Comparison of ENCODE assay signal across 24 cellular contexts in genomic region chr6:50361641-50362331, GRCh38.
"Had no signal": no experiment of that assay in that cellular context is flagged by ENCODE, and none has a peak within 500 bp of the region (broad histone marks: within the 10 kb centered on the region; RNA-seq: fewer than 3 reads in every experiment).

No MANE protein-coding gene starts in this region.

- H3K27me3 Mint-ChIP-seq: activated CD4-positive, alpha-beta memory T cell treated with anti-CD3 and anti-CD28 coated beads, Interleukin-2, amount 10 ng/mL, durations not matched to agents 7 days and 5 days; activated CD8-positive, alpha-beta memory T cell treated with anti-CD3 and anti-CD28 coated beads, Interleukin-2, amount 10 ng/mL, durations not matched to agents 7 days and 5 days; activated naive CD8-positive, alpha-beta T cell treated with anti-CD3 and anti-CD28 coated beads, Interleukin-2, amount 10 ng/mL, durations not matched to agents 7 days and 5 days; activated T-helper 17 cell treated with anti-CD3 and anti-CD28 coated beads, Interleukin-2, amount 50 U/mL, for 72 hours; natural killer cell treated with Interleukin-12 subunit alpha and Interleukin-12 subunit beta and Interleukin-15 and Interleukin-18, amount 100 ng/mL, for 72 hours had no signal

- H3K27ac Mint-ChIP-seq: activated CD4-positive, alpha-beta memory T cell treated with anti-CD3 and anti-CD28 coated beads, Interleukin-2, amount 10 ng/mL, durations not matched to agents 7 days and 5 days; activated CD8-positive, alpha-beta memory T cell treated with anti-CD3 and anti-CD28 coated beads, Interleukin-2, amount 10 ng/mL, durations not matched to agents 7 days and 5 days; activated naive CD8-positive, alpha-beta T cell treated with anti-CD3 and anti-CD28 coated beads, Interleukin-2, amount 10 ng/mL, durations not matched to agents 7 days and 5 days; activated T-helper 17 cell treated with anti-CD3 and anti-CD28 coated beads, Interleukin-2, amount 50 U/mL, for 72 hours; mesothelial cell of epicardium; natural killer cell treated with Interleukin-12 subunit alpha and Interleukin-12 subunit beta and Interleukin-15 and Interleukin-18, amount 100 ng/mL, for 72 hours; stimulated activated effector memory CD8-positive, alpha-beta T cell treated with anti-CD3 and anti-CD28 coated beads, Interleukin-12 subunit alpha, Interleukin-12 subunit beta, amount 100 ng/mL, for 72 hours; T-helper 2 cell treated with Interferon-gamma antibody and Interleukin-4, amounts not matched to agents 5 μg/mL and 100 μg/mL, for 36 hours had no signal

- H3K9me3 Mint-ChIP-seq: mesothelial cell of epicardium had no signal

- H3K36me3 ChIP-seq: lower lobe of right lung, sigmoid colon, stomach, thoracic aorta, upper lobe of left lung had no signal

- H3K27me3 ChIP-seq: body of pancreas, dorsolateral prefrontal cortex, sigmoid colon, stomach, upper lobe of left lung had no signal

- H3K9me3 ChIP-seq: body of pancreas, lower lobe of right lung, thoracic aorta, upper lobe of left lung had no signal

- ATAC-seq: activated CD8-positive, alpha-beta memory T cell treated with anti-CD3 and anti-CD28 coated beads, Interleukin-2, amount 10 ng/mL, durations not matched to agents 7 days and 5 days; activated T-helper 17 cell treated with anti-CD3 and anti-CD28 coated beads, Interleukin-2, amount 50 U/mL, for 72 hours; body of pancreas; left colon; lower lobe of right lung; natural killer cell treated with Interleukin-12 subunit alpha and Interleukin-12 subunit beta and Interleukin-15 and Interleukin-18, amount 100 ng/mL, for 72 hours; stimulated activated effector memory CD8-positive, alpha-beta T cell treated with anti-CD3 and anti-CD28 coated beads, Interleukin-12 subunit alpha, Interleukin-12 subunit beta, amount 100 ng/mL, for 72 hours had no signal

- H3K4me3 ChIP-seq: body of pancreas, dorsolateral prefrontal cortex, lower lobe of right lung, sigmoid colon, stomach, thoracic aorta, upper lobe of left lung had no signal

- H3K4me1 Mint-ChIP-seq: activated CD4-positive, alpha-beta memory T cell treated with anti-CD3 and anti-CD28 coated beads, Interleukin-2, amount 10 ng/mL, durations not matched to agents 7 days and 5 days; activated CD8-positive, alpha-beta memory T cell treated with anti-CD3 and anti-CD28 coated beads, Interleukin-2, amount 10 ng/mL, durations not matched to agents 7 days and 5 days; activated naive CD8-positive, alpha-beta T cell treated with anti-CD3 and anti-CD28 coated beads, Interleukin-2, amount 10 ng/mL, durations not matched to agents 7 days and 5 days; activated T-helper 17 cell treated with anti-CD3 and anti-CD28 coated beads, Interleukin-2, amount 50 U/mL, for 72 hours; mesothelial cell of epicardium; stimulated activated effector memory CD8-positive, alpha-beta T cell treated with anti-CD3 and anti-CD28 coated beads, Interleukin-12 subunit alpha, Interleukin-12 subunit beta, amount 100 ng/mL, for 72 hours had no signal

- H3K36me3 Mint-ChIP-seq: activated CD8-positive, alpha-beta memory T cell treated with anti-CD3 and anti-CD28 coated beads, Interleukin-2, amount 10 ng/mL, durations not matched to agents 7 days and 5 days; activated naive CD8-positive, alpha-beta T cell treated with anti-CD3 and anti-CD28 coated beads, Interleukin-2, amount 10 ng/mL, durations not matched to agents 7 days and 5 days; mesothelial cell of epicardium; natural killer cell treated with Interleukin-12 subunit alpha and Interleukin-12 subunit beta and Interleukin-15 and Interleukin-18, amount 100 ng/mL, for 72 hours; stimulated activated effector memory CD8-positive, alpha-beta T cell treated with anti-CD3 and anti-CD28 coated beads, Interleukin-12 subunit alpha, Interleukin-12 subunit beta, amount 100 ng/mL, for 72 hours had no signal

- H3K27ac ChIP-seq: body of pancreas, dorsolateral prefrontal cortex, lower lobe of right lung, sigmoid colon, stomach, thoracic aorta, upper lobe of left lung had no signal

- DNase-seq: activated CD4-positive, alpha-beta memory T cell treated with anti-CD3 and anti-CD28 coated beads, Interleukin-2, amount 10 ng/mL, durations not matched to agents 7 days and 5 days; activated CD4-positive, alpha-beta T cell treated with anti-CD3 and anti-CD28 coated beads for 48 hours; activated CD4-positive, CD25-positive, alpha-beta regulatory T cell; activated CD8-positive, alpha-beta memory T cell treated with anti-CD3 and anti-CD28 coated beads, Interleukin-2, amount 10 ng/mL, durations not matched to agents 7 days and 5 days; activated naive CD4-positive, alpha-beta T cell treated with Interleukin-2 at 50 U/mL for 16 hours; activated naive CD8-positive, alpha-beta T cell treated with anti-CD3 and anti-CD28 coated beads, Interleukin-2, amount 10 ng/mL, durations not matched to agents 7 days and 5 days; body of pancreas; central memory CD4-positive, alpha-beta T cell; dorsolateral prefrontal cortex; hippocampal formation; islet precursor cell; left colon; lower lobe of right lung; nucleus accumbens; sigmoid colon; stimulated activated CD4-positive, alpha-beta T cell treated with anti-CD3 and anti-CD28 coated beads, Interleukin-4, amount 100 ng/mL, for 24 hours; stomach; upper lobe of left lung had no signal

- H3K4me3 Mint-ChIP-seq: activated CD4-positive, alpha-beta memory T cell treated with anti-CD3 and anti-CD28 coated beads, Interleukin-2, amount 10 ng/mL, durations not matched to agents 7 days and 5 days; activated CD8-positive, alpha-beta memory T cell treated with anti-CD3 and anti-CD28 coated beads, Interleukin-2, amount 10 ng/mL, durations not matched to agents 7 days and 5 days; activated naive CD8-positive, alpha-beta T cell treated with anti-CD3 and anti-CD28 coated beads, Interleukin-2, amount 10 ng/mL, durations not matched to agents 7 days and 5 days; activated T-helper 17 cell treated with anti-CD3 and anti-CD28 coated beads, Interleukin-2, amount 50 U/mL, for 72 hours; mesothelial cell of epicardium; natural killer cell treated with Interleukin-12 subunit alpha and Interleukin-12 subunit beta and Interleukin-15 and Interleukin-18, amount 100 ng/mL, for 72 hours; stimulated activated effector memory CD8-positive, alpha-beta T cell treated with anti-CD3 and anti-CD28 coated beads, Interleukin-12 subunit alpha, Interleukin-12 subunit beta, amount 100 ng/mL, for 72 hours; T-helper 2 cell treated with Interferon-gamma antibody and Interleukin-4, amounts not matched to agents 5 μg/mL and 100 μg/mL, for 36 hours had no signal

- H3K4me1 ChIP-seq: body of pancreas, lower lobe of right lung, sigmoid colon, stomach, upper lobe of left lung had no signal
